Comparison of ENCODE assay signal across 9 cellular contexts in the genomic region with DNA sequence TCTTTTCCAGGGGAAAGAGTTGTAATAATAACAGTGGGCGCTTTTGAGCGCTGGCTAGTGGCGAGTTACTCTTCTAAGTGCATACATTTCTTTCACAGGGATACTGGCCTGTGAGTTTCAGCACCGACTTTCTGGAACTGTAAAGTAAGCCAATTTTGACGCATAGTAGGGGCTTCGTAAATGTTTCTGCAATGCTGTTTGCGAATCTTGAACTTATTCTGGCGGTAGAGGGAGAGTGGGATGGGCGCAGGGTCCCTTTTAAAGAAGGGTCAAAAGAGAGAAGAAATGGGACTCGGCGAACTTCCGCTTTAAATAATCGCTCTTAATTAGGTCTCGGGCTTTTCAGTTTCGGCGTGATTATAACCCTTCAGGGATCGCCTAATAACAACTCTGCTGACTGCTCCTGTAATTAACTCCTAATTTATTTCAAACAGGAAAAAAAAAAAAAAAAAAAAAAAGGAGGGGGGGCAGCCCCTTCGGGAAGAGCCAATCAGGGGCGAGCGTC. TPM values are rescaled to one million over a fixed set of nuclear protein-coding genes. Genes with fewer than 3 reads are reported as not detected.
DNase-seq lines count a peak whose midpoint lies in the region; ATAC-seq, FAIRE-seq and TF ChIP-seq lines count a peak whose summit lies in the region.
"Had no signal": no experiment of that assay in that cellular context is flagged by ENCODE, and none has a peak within 500 bp of the region (broad histone marks: within the 10 kb centered on the region; RNA-seq: fewer than 3 reads in every experiment).

No MANE protein-coding gene starts in this region.

- peaks cover 12% of the 10 kb centered on the region for H3K9me3 Mint-ChIP-seq in activated CD4-positive, alpha-beta T cell treated with anti-CD3 and anti-CD28 coated beads, Interleukin-2, amount 10 ng/mL, durations not matched to agents 24 days and 14 days

- H3K27ac ChIP-seq in kidney (ENCODE audit: low read depth in 2 of 2, low read length in 2 of 2) (no peak overlapping the region), thoracic aorta (no peak overlapping the region)
- H3K27ac ChIP-seq: BLaER1 had no signal

- peaks cover 87% of the 10 kb centered on the region for H3K27me3 Mint-ChIP-seq in activated CD4-positive, alpha-beta T cell treated with anti-CD3 and anti-CD28 coated beads, Interleukin-2, amount 10 ng/mL, durations not matched to agents 24 days and 14 days

- no peaks in the 10 kb centered on the region for H3K36me3 ChIP-seq in kidney (ENCODE audit: control insufficient read depth in 1 of 2, insufficient read depth in 2 of 2, low read length in 2 of 2)
- H3K36me3 ChIP-seq in thoracic aorta = no peaks in the 10 kb centered on the region
- H3K36me3 ChIP-seq: BLaER1 had no signal

- no peaks in the 10 kb centered on the region for H3K4me1 ChIP-seq in kidney (ENCODE audit: control insufficient read depth in 1 of 2, insufficient read depth in 1 of 2, low read depth in 1 of 2, low read length in 2 of 2)
- H3K4me1 ChIP-seq in thoracic aorta (ENCODE audit: control insufficient read depth in 1 of 2, low read depth in 2 of 2) = peaks cover 10 to 24% of the 10 kb centered on the region in 2 donors
- H3K4me1 ChIP-seq: BLaER1 had no signal

- peak overlapping the region; percentile 50 for H3K27ac Mint-ChIP-seq in activated CD4-positive, alpha-beta T cell treated with anti-CD3 and anti-CD28 coated beads, Interleukin-2, amount 10 ng/mL, durations not matched to agents 24 days and 14 days

- intact Hi-C loops in activated CD4-positive, alpha-beta T cell treated with anti-CD3 and anti-CD28 coated beads, Interleukin-2, amount 10 ng/mL, durations not matched to agents 24 days and 14 days (cut with micrococcal nuclease) = no loop called here
- intact Hi-C loops in kidney (cut with DNase I) = no loop called here

- H3K27me3 ChIP-seq in thoracic aorta (replicated peaks; ENCODE audit: insufficient read depth) = peaks cover 21% of the 10 kb centered on the region

- no peak for ATAC-seq in thoracic aorta (ENCODE audit: insufficient number of reproducible peaks, low FRiP score, low read depth)

- H3K4me1 Mint-ChIP-seq in activated CD4-positive, alpha-beta T cell treated with anti-CD3 and anti-CD28 coated beads, Interleukin-2, amount 10 ng/mL, durations not matched to agents 24 days and 14 days = peaks cover 6% of the 10 kb centered on the region

- H3K9ac ChIP-seq in kidney (ENCODE audit: low read length in 2 of 2) = no peak overlapping the region
- H3K9ac ChIP-seq: BLaER1 had no signal

- H3K36me3 Mint-ChIP-seq in activated CD4-positive, alpha-beta T cell treated with anti-CD3 and anti-CD28 coated beads, Interleukin-2, amount 10 ng/mL, durations not matched to agents 24 days and 14 days (ENCODE audit: low read depth) = no peaks in the 10 kb centered on the region

- peak overlapping the region; percentile 16 for H3K4me3 Mint-ChIP-seq in activated CD4-positive, alpha-beta T cell treated with anti-CD3 and anti-CD28 coated beads, Interleukin-2, amount 10 ng/mL, durations not matched to agents 24 days and 14 days

- no peak for DNase-seq in activated CD4-positive, alpha-beta T cell treated with anti-CD3 and anti-CD28 coated beads, Interleukin-2, amount 10 ng/mL, durations not matched to agents 24 days and 14 days
- no peak for DNase-seq in activated CD4-positive, alpha-beta T cell treated with anti-CD3 and anti-CD28 coated beads, Interleukin-2, amount 50 U/mL, for 4 hours
- DNase-seq in astrocyte of the hippocampus (ENCODE audit: low read depth, low spot score) (peak; percentile 43), kidney (no peak), thoracic aorta (ENCODE audit: low spot score) (no peak), DMS 273 treated with DMSO at 0.1 percent for 48 hours (lab: John Stamatoyannopoulos, UW) (no peak), kidney tubule cell (ENCODE audit: low spot score) (no peak)
- no peak for DNase-seq in central memory CD4-positive, alpha-beta T cell

- H3K4me3 ChIP-seq in kidney (ENCODE audit: low read length in 2 of 2) (peak overlapping the region; percentile 53), thoracic aorta (peak overlapping the region; percentile 78)
- H3K4me3 ChIP-seq: BLaER1 had no signal

- H3K9me3 ChIP-seq in kidney (ENCODE audit: control insufficient read depth in 1 of 2, low read length in 2 of 2) = no peaks in the 10 kb centered on the region
- no peaks in the 10 kb centered on the region for H3K9me3 ChIP-seq in thoracic aorta

- TF ChIP-seq CTCF in kidney (IDR thresholded peaks at IDR 0.05; ENCODE audit: borderline replicate concordance, extremely low read depth, insufficient read depth) (no peak), thoracic aorta (IDR thresholded peaks at IDR 0.05) (no peak)

- no peak for FAIRE-seq in kidney (lab: Jason Lieb, UNC)

RNA-seq across cellular contexts. Expression of a gene that starts 0.4 kb away (rescaled TPM):
- total RNA-seq in activated CD4-positive, alpha-beta T cell treated with anti-CD3 and anti-CD28 coated beads, Interleukin-2, amount 10 ng/mL, durations not matched to agents 24 days and 14 days = not detected in 2 replicates
- total RNA-seq in kidney (0.79 TPM), thoracic aorta (1 to 10 TPM in 1 of 2 donors, not detected in 1; 2.0 TPM)
- polyA plus RNA-seq in kidney (ENCODE audit: insufficient read depth, low read depth, low replicate concordance) = 0.37 TPM
